Comparison of ENCODE assay signal across 8 cellular contexts in the genomic region with DNA sequence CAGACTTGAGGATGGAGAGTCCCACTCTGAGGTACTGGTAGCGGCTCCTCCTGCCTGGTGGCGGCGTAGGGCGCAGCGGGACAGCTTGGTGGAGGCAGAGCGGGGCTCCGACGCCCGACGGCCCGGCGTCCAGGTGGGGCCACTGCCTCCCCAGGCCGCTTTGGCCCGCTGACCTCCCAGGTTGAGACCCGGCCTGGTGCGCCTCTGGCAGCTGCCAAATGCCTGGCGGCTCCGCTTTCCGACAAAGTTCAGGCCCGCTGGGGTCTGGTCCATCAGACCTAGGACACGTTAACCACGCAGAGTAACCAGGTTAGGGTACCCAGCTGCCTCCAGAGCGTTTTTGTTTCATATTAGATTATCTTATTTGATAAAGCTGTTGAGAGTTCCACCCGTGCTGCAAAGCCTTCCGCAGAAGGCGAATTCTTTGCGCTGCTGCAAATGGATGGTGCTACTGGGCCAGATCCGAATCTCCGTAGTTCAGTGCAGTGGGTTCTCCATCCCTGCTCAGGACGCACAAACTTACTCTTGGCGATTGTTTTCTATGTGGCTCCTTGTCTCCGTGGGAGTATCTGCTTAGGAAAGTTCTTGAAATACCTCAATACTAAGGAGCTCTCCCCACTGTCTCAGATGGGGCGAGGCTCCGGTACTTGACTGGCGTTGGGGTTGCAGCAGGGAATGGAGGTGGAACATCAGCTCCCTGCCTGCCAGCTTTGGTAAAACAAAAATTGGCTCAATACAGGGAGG. TPM values are rescaled to one million over a fixed set of nuclear protein-coding genes. Genes with fewer than 3 reads are reported as not detected.
DNase-seq lines count a peak whose midpoint lies in the region; ATAC-seq and TF ChIP-seq lines count a peak whose summit lies in the region.

No MANE protein-coding gene starts in this region.

- intact Hi-C loops in heart right ventricle (cut with DNase I), result no loop called here
- intact Hi-C loops in psoas muscle (cut with DNase I), result no loop called here

- no peaks in the 10 kb centered on the region for H3K36me3 Mint-ChIP-seq in activated naive CD8-positive, alpha-beta T cell treated with anti-CD3 and anti-CD28 coated beads for 36 hours

- H3K4me3 ChIP-seq in HAP-1 (peak overlapping the region; percentile 52), heart right ventricle (peak overlapping the region in 8 of 10 donors; percentile 73 to 92 (median 78)), psoas muscle (peak overlapping the region; percentile 79)

- H3K27ac ChIP-seq in heart right ventricle (no peak overlapping the region), psoas muscle (no peak overlapping the region)

- H3K27me3 Mint-ChIP-seq in activated naive CD8-positive, alpha-beta T cell treated with anti-CD3 and anti-CD28 coated beads for 36 hours, result peaks cover 67% of the 10 kb centered on the region

- H3K9me3 ChIP-seq in HAP-1 (no peaks in the 10 kb centered on the region), heart right ventricle (no peaks in the 10 kb centered on the region), psoas muscle (no peaks in the 10 kb centered on the region)

- H3K27me3 ChIP-seq in HAP-1 (ENCODE audit: low read depth) (0 out of 2 replicates have a peak, but pooled peaks cover 7% of the 10 kb centered on the region), heart right ventricle (peaks cover 7 to 82% (median 61%) of the 10 kb centered on the region in 7 donors), psoas muscle (ENCODE audit: insufficient read depth in 3 of 3, low read length in 2 of 3) (peaks cover 9 to 52% (median 11%) of the 10 kb centered on the region in 3 donors)

- no peaks in the 10 kb centered on the region for H3K9me3 Mint-ChIP-seq in activated naive CD8-positive, alpha-beta T cell treated with anti-CD3 and anti-CD28 coated beads for 36 hours

- peaks cover 11% of the 10 kb centered on the region for H3K4me1 Mint-ChIP-seq in activated naive CD8-positive, alpha-beta T cell treated with anti-CD3 and anti-CD28 coated beads for 36 hours

- WGBS in heart right ventricle, 2 donors, result 1 to 2% methylated on average over 35 of the region's 35 CpGs
- WGBS in psoas muscle, 3 donors, result 1 to 2% (median 1%) methylated on average over 31 to 35 of the region's 35 CpGs

- peak; percentile 35 for DNase-seq in ACHN
- DNase-seq in HAP-1 (ENCODE audit: low spot score in 2 of 2), result peak in 1 of 2 experiments; percentile 47
- no peak for DNase-seq in activated naive CD8-positive, alpha-beta T cell treated with anti-CD3 and anti-CD28 coated beads for 36 hours
- DNase-seq in heart right ventricle, result peak in 1 of 2 donors; percentile 14
- DNase-seq in psoas muscle, result peak; percentile 18 to 52
- no peak for DNase-seq in CD1c-positive myeloid dendritic cell (ENCODE audit: extremely low spot score)
- no peak for DNase-seq in NCI-H446 (lab: John Stamatoyannopoulos, UW)

- TF ChIP-seq CTCF in heart right ventricle (IDR thresholded peaks at IDR 0.05) (no peak), psoas muscle (IDR thresholded peaks at IDR 0.05) (no peak)

- H3K36me3 ChIP-seq in HAP-1 (replicated peaks), result no peaks in the 10 kb centered on the region
- H3K36me3 ChIP-seq in heart right ventricle, result no peaks in the 10 kb centered on the region
- no peaks in the 10 kb centered on the region for H3K36me3 ChIP-seq in psoas muscle (ENCODE audit: insufficient read depth in 1 of 2, low read depth in 1 of 2)

- in situ Hi-C loops in ACHN (cut with HindIII; ENCODE audit: low pct_ligation_motif_present, low pct_unique_long_range_greater_than_20kb, low sequenced_read_pairs) (no loop called here), HAP-1 (cut with MboI; ENCODE audit: low sequenced_read_pairs) (no loop called here)

- no peak overlapping the region for H3K27ac Mint-ChIP-seq in activated naive CD8-positive, alpha-beta T cell treated with anti-CD3 and anti-CD28 coated beads for 36 hours

- no peak for ATAC-seq in heart right ventricle
- ATAC-seq in psoas muscle, result peak in 1 of 4 donors; percentile 32
- no peak for ATAC-seq in HG02798 (IDR thresholded peaks at IDR 0.05; ENCODE audit: poor library complexity, unreplicated experiment)

- peak overlapping the region; percentile 47 for H3K4me3 Mint-ChIP-seq in activated naive CD8-positive, alpha-beta T cell treated with anti-CD3 and anti-CD28 coated beads for 36 hours

- H3K4me1 ChIP-seq in HAP-1, result peaks cover 2% of the 10 kb centered on the region; the same call in 1 of the 2 replicates
- peaks cover 0 to 24% (median 17%) of the 10 kb centered on the region in 9 donors for H3K4me1 ChIP-seq in heart right ventricle
- peaks cover 9% of the 10 kb centered on the region for H3K4me1 ChIP-seq in psoas muscle

RNA-seq across cellular contexts. Expression of a gene that starts 1.4 kb away (rescaled TPM):
- total RNA-seq in activated naive CD8-positive, alpha-beta T cell treated with anti-CD3 and anti-CD28 coated beads for 36 hours, result not detected
- total RNA-seq in heart right ventricle (under 1 TPM in 7 of 10 donors, not detected in 3; 0.05 to 0.25 (median 0.08) TPM), psoas muscle (10 to 100 TPM in 2 of 4 donors, 1 to 10 TPM in 2; 3.0 to 10.3 (median 7.4) TPM)
- polyA plus RNA-seq in heart right ventricle (under 1 TPM; 0.03 to 0.15 TPM), psoas muscle (1 to 10 TPM; 1.1 to 3.8 (median 1.2) TPM)

Comparison
In these comparisons a context has a peak if more than half of its experiments do, and no peak if none do; other contexts are left out.
1. DNase-seq: peak in ACHN (single experiment) and psoas muscle (2 of 2); none in activated naive CD8-positive, alpha-beta T cell treated with anti-CD3 and anti-CD28 coated beads for 36 hours (single experiment), CD1c-positive myeloid dendritic cell (single experiment) and NCI-H446 (0 of 2).
2. Peak in every context shown above with its lines, with median percentiles within 50 percentile points of each other: H3K4me3 ChIP-seq.